ENCODE assay signal across 15 cellular contexts in genomic region chr5:116970318-116970717, GRCh38.
A peak's percentile ranks its signal among the peaks of the same experiment; 100 is the strongest.
DNase-seq lines count a peak whose midpoint lies in the region; ATAC-seq and TF ChIP-seq lines count a peak whose summit lies in the region.
"Had no signal": no experiment of that assay in that cellular context is flagged by ENCODE, and none has a peak within 500 bp of the region (broad histone marks: within the 10 kb centered on the region; RNA-seq: fewer than 3 reads in every experiment).

No MANE protein-coding gene starts in this region.

- peaks cover 7% of the 10 kb centered on the region for H3K9me3 ChIP-seq in psoas muscle
- peaks cover 7% of the 10 kb centered on the region for H3K9me3 ChIP-seq in lower lobe of right lung

- H3K4me1 ChIP-seq in psoas muscle (no peaks in the 10 kb centered on the region), lower lobe of right lung (peaks cover 3% of the 10 kb centered on the region)

- ATAC-seq in GM19324 (IDR thresholded peaks at IDR 0.05; ENCODE audit: low FRiP score, unreplicated experiment), result no peak
- ATAC-seq in psoas muscle, result no peak
- no peak for ATAC-seq in lower lobe of right lung
- ATAC-seq: activated CD8-positive, alpha-beta T cell treated with anti-CD3 and anti-CD28 coated beads for 36 hours; HepG2; left ventricle myocardium superior had no signal

- H3K27ac ChIP-seq in psoas muscle (no peak overlapping the region), lower lobe of right lung (no peak overlapping the region)
- H3K27ac ChIP-seq: epithelial cell of prostate had no signal

- intact Hi-C loops in posterior cingulate gyrus (cut with DNase I), result no loop called here
- intact Hi-C loops in psoas muscle (cut with DNase I), result no loop called here
- intact Hi-C loops in lower lobe of right lung (cut with DNase I), result no loop called here

- DNase-seq in DMS53 treated with DMSO at 0.1 percent for 48 hours (lab: John Stamatoyannopoulos, UW; ENCODE audit: unreplicated experiment), result peak; percentile 81
- peak; percentile 68 for DNase-seq in NCI-H1694 (lab: John Stamatoyannopoulos, UW)
- DNase-seq in RPMI7951 (ENCODE audit: low read depth), result peak; percentile 2
- DNase-seq in foreskin melanocyte, result peak; percentile 44
- no peak for DNase-seq in posterior cingulate gyrus
- DNase-seq in psoas muscle, result no peak
- no peak for DNase-seq in lower lobe of right lung
- DNase-seq: activated CD8-positive, alpha-beta T cell treated with anti-CD3 and anti-CD28 coated beads for 36 hours; activated naive CD4-positive, alpha-beta T cell treated with Interleukin-2 at 50 U/mL for 16 hours; hypothalamus; left ventricle myocardium superior; NCI-H187 treated with DMSO at 0.1 percent for 48 hours had no signal

- no peaks in the 10 kb centered on the region for H3K27me3 ChIP-seq in psoas muscle (ENCODE audit: insufficient read depth in 3 of 3, low read length in 2 of 3)
- H3K27me3 ChIP-seq in lower lobe of right lung (ENCODE audit: low read depth), result no peaks in the 10 kb centered on the region

- H3K4me3 ChIP-seq in psoas muscle (no peak overlapping the region), lower lobe of right lung (no peak overlapping the region)

- no peak for TF ChIP-seq CTCF in psoas muscle (IDR thresholded peaks at IDR 0.05)
- TF ChIP-seq CTCF in lower lobe of right lung (IDR thresholded peaks at IDR 0.05), result no peak

- WGBS in psoas muscle, 3 donors, result 20 to 29% (median 26%) methylated on average over 2 of the region's 2 CpGs

- H3K36me3 ChIP-seq in psoas muscle (ENCODE audit: insufficient read depth in 1 of 2, low read depth in 1 of 2) (no peaks in the 10 kb centered on the region), lower lobe of right lung (no peaks in the 10 kb centered on the region)

Comparison
In these comparisons a context has a peak if more than half of its experiments do, and no peak if none do; other contexts are left out.
1. DNase-seq: peak in DMS53 treated with DMSO at 0.1 percent for 48 hours (single experiment), NCI-H1694 (single experiment), RPMI7951 (single experiment) and foreskin melanocyte (single experiment); none in posterior cingulate gyrus (0 of 10), psoas muscle (0 of 2) and lower lobe of right lung (single experiment).